Comparison of ENCODE assay signal across 15 cellular contexts in the genomic region with DNA sequence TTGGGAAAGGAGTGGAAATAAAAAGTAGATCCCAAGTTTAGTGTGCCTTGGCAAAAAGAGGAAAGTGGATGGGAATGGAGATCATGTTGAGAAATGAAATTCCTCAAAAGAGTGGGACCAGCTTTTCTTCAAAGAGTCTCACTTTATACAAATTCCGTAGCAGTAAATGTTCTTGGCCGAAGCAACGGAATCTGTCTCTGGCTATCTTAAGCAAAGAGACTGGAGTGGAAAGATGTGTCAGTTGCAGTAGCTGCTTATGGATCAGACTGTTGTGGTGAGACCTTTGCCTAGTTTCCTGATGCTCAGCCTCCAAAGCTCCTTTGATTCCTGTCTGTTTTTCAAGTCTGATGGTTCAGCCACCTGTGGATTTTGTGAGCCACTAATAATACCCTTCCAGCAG.
"Had no signal": no experiment of that assay in that cellular context is flagged by ENCODE, and none has a peak within 500 bp of the region (broad histone marks: within the 10 kb centered on the region; RNA-seq: fewer than 3 reads in every experiment).

No MANE protein-coding gene starts in this region.

- H3K36me3 ChIP-seq: esophagus muscularis mucosa, gastrocnemius medialis, heart right ventricle, stomach had no signal

- H3K27ac ChIP-seq: coronary artery, gastrocnemius medialis, heart right ventricle had no signal

- ATAC-seq: activated T-cell treated with anti-CD3 and anti-CD28 coated beads, Interleukin-2, amount 50 U/mL, for 4 hours; gastrocnemius medialis; heart right ventricle had no signal

- H3K9me3 Mint-ChIP-seq: activated CD4-positive, alpha-beta memory T cell treated with anti-CD3 and anti-CD28 coated beads, Interleukin-2, amount 10 ng/mL, durations not matched to agents 7 days and 5 days; activated naive CD8-positive, alpha-beta T cell treated with anti-CD3 and anti-CD28 coated beads for 36 hours; activated T-cell treated with anti-CD3 and anti-CD28 coated beads, Interleukin-2, amount 50 U/mL, for 4 hours; nephron had no signal

- H3K27me3 ChIP-seq: esophagus muscularis mucosa, gastrocnemius medialis, heart right ventricle, stomach had no signal

- H3K4me1 Mint-ChIP-seq: activated CD4-positive, alpha-beta memory T cell treated with anti-CD3 and anti-CD28 coated beads, Interleukin-2, amount 10 ng/mL, durations not matched to agents 7 days and 5 days had no signal

- H3K4me3 ChIP-seq: coronary artery, esophagus muscularis mucosa, gastrocnemius medialis, heart right ventricle, stomach had no signal

- H3K27ac Mint-ChIP-seq: activated CD4-positive, alpha-beta memory T cell treated with anti-CD3 and anti-CD28 coated beads, Interleukin-2, amount 10 ng/mL, durations not matched to agents 7 days and 5 days; activated naive CD8-positive, alpha-beta T cell treated with anti-CD3 and anti-CD28 coated beads for 36 hours had no signal

- H3K27me3 Mint-ChIP-seq: activated CD4-positive, alpha-beta memory T cell treated with anti-CD3 and anti-CD28 coated beads, Interleukin-2, amount 10 ng/mL, durations not matched to agents 7 days and 5 days; activated naive CD8-positive, alpha-beta T cell treated with anti-CD3 and anti-CD28 coated beads for 36 hours; brain had no signal

- H3K4me3 Mint-ChIP-seq: activated CD4-positive, alpha-beta memory T cell treated with anti-CD3 and anti-CD28 coated beads, Interleukin-2, amount 10 ng/mL, durations not matched to agents 7 days and 5 days; activated naive CD8-positive, alpha-beta T cell treated with anti-CD3 and anti-CD28 coated beads for 36 hours; activated T-cell treated with anti-CD3 and anti-CD28 coated beads, Interleukin-2, amount 50 U/mL, for 4 hours; brain; nephron had no signal

- DNase-seq: activated CD4-positive, alpha-beta memory T cell treated with anti-CD3 and anti-CD28 coated beads, Interleukin-2, amount 10 ng/mL, durations not matched to agents 7 days and 5 days; activated CD4-positive, alpha-beta T cell treated with anti-CD3 and anti-CD28 coated beads for 4 hours; activated gamma-delta T cell; activated naive CD8-positive, alpha-beta T cell treated with anti-CD3 and anti-CD28 coated beads for 36 hours; activated T-cell treated with anti-CD3 and anti-CD28 coated beads, Interleukin-2, amount 50 U/mL, for 4 hours; central memory CD4-positive, alpha-beta T cell; gastrocnemius medialis; heart right ventricle; stimulated activated CD4-positive, alpha-beta T cell treated with anti-CD3 and anti-CD28 coated beads, Interleukin-12 subunit alpha, Interleukin-12 subunit beta, amount 100 ng/mL, for 4 hours; stimulated activated CD4-positive, alpha-beta T cell treated with anti-CD3 and anti-CD28 coated beads, Interleukin-2, amount 100 ng/mL, for 24 hours; stomach had no signal

- H3K9me3 ChIP-seq: esophagus muscularis mucosa, gastrocnemius medialis, heart right ventricle, stomach had no signal
